ENCODE assay signal across 23 cellular contexts in genomic region chr17:37662358-37662757, GRCh38.
"Had no signal": no experiment of that assay in that cellular context is flagged by ENCODE, and none has a peak within 500 bp of the region (broad histone marks: within the 10 kb centered on the region; RNA-seq: fewer than 3 reads in every experiment).

No MANE protein-coding gene starts in this region.

- ATAC-seq: left ventricle myocardium superior, psoas muscle, upper lobe of right lung had no signal

- FAIRE-seq: frontal cortex, islet of Langerhans had no signal

- H3K9me3 ChIP-seq: psoas muscle, suprapubic skin, tibial artery, upper lobe of right lung had no signal

- H3K79me2 ChIP-seq: parathyroid adenoma had no signal

- H3K4me3 ChIP-seq: psoas muscle, smooth muscle cell, suprapubic skin, tibial artery, upper lobe of right lung had no signal

- H3K36me3 ChIP-seq: suprapubic skin, tibial artery, upper lobe of right lung had no signal

- H3K4me1 ChIP-seq: parathyroid adenoma, psoas muscle, suprapubic skin, tibial artery, upper lobe of right lung had no signal

- H3K4me2 ChIP-seq: smooth muscle cell had no signal

- H3K27me3 ChIP-seq: suprapubic skin, tibial artery, upper lobe of right lung had no signal

- H2AFZ ChIP-seq: parathyroid adenoma had no signal

- H3K9ac ChIP-seq: parathyroid adenoma had no signal

- DNase-seq: activated CD4-positive, alpha-beta memory T cell treated with anti-CD3 and anti-CD28 coated beads, Interleukin-2, amount 10 ng/mL, durations not matched to agents 7 days and 5 days; activated CD4-positive, alpha-beta T cell treated with anti-CD3 and anti-CD28 coated beads for 1 hour; activated CD4-positive, alpha-beta T cell treated with anti-CD3 and anti-CD28 coated beads, Interleukin-2, amount 10 ng/mL, durations not matched to agents 7 days and 5 days; activated CD8-positive, alpha-beta memory T cell treated with anti-CD3 and anti-CD28 coated beads, Interleukin-2, amount 50 U/mL, for 48 hours; activated gamma-delta T cell; activated naive CD4-positive, alpha-beta T cell treated with anti-CD3 and anti-CD28 coated beads, Interleukin-2, amount 10 ng/mL, durations not matched to agents 7 days and 5 days; activated naive CD8-positive, alpha-beta T cell treated with anti-CD3 and anti-CD28 coated beads, Interleukin-2, amount 10 ng/mL, durations not matched to agents 7 days and 5 days; activated T-cell treated with anti-CD3 and anti-CD28 coated beads, Interleukin-2, amount 50 U/mL, for 24 hours; amniotic stem cell; effector CD8-positive, alpha-beta T cell; head of caudate nucleus; left ventricle myocardium superior; occipital lobe; psoas muscle; stimulated activated naive CD4-positive, alpha-beta T cell; T-helper 2 cell; tibial artery; upper lobe of right lung had no signal

- H3K27ac ChIP-seq: parathyroid adenoma, psoas muscle, suprapubic skin, tibial artery, upper lobe of right lung had no signal
